18 cellular contexts compared by ENCODE assay signal in the genomic region with DNA sequence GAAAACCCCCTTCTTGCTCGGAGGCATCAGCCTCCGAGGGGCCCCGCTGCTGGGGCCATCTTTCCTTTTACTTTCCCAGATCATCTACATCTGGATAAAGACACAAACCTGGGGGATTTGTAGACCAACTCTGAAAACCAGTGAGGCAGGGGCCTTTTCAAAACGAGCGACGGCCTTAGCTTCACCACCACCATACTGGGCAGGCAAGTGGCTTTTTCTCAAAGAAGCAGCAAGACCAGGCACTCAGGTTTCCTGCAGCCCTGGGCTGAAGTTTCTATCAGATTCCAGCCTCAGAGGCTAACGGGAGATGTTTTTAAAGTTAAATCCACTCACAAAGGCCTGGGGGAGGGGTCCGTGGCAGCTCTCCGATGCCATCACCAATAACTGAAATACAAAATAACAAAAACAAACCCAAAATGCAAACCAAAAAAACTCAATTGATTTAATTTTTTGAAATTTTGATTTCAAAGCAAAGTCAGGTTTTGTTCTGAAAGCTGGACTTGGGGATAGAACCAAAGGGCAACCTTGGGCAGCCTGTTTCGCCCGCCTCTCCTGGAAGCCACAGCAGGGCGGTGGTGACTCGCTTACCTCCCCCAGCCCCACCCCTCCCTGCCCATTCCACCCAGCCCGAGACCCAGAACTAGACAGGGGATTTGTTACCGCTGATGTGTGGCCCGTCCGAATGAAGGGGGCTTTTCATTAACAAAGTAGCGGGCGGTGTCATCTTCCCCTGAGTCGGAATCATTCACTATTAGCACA. TPM values are rescaled to one million over a fixed set of nuclear protein-coding genes. Genes with fewer than 3 reads are reported as not detected.
DNase-seq lines count a peak whose midpoint lies in the region; ATAC-seq and TF ChIP-seq lines count a peak whose summit lies in the region.
"Had no signal": no experiment of that assay in that cellular context is flagged by ENCODE, and none has a peak within 500 bp of the region (broad histone marks: within the 10 kb centered on the region; RNA-seq: fewer than 3 reads in every experiment).

No MANE protein-coding gene starts in this region.

- H3K27ac ChIP-seq in layer of hippocampus (ENCODE audit: low read depth, low read length), result peak overlapping the region; percentile 12
- H3K27ac ChIP-seq: BLaER1 treated with 17β-estradiol and CSF1 and Interleukin-3, amounts not matched to agents 10 nM and 100 nM; RWPE1 had no signal

- H3K27me3 Mint-ChIP-seq in nephron progenitor cell (ENCODE audit: low read depth, poor library complexity), result peaks cover 10% of the 10 kb centered on the region
- H3K27me3 Mint-ChIP-seq in T-helper 2 cell treated with Interferon-gamma antibody and Interleukin-4, amounts not matched to agents 5 μg/mL and 100 μg/mL, for 36 hours (ENCODE audit: low read depth), result peaks cover 2% of the 10 kb centered on the region
- peaks cover 10% of the 10 kb centered on the region for H3K27me3 Mint-ChIP-seq in activated T-cell treated with anti-CD3 and anti-CD28 coated beads, Interleukin-2, amount 50 U/mL, for 72 hours (ENCODE audit: low read depth)

- DNase-seq in ELF-1 (ENCODE audit: low read depth, low spot score), result peak; percentile 22
- no peak for DNase-seq in epithelial cell of proximal tubule (ENCODE audit: low read depth)
- no peak for DNase-seq in nephron progenitor cell
- no peak for DNase-seq in T-helper 2 cell treated with Interferon-gamma antibody and Interleukin-4, amounts not matched to agents 5 μg/mL and 100 μg/mL, for 36 hours (ENCODE audit: low spot score)
- no peak for DNase-seq in activated T-cell treated with anti-CD3 and anti-CD28 coated beads, Interleukin-2, amount 50 U/mL, for 72 hours
- DNase-seq in NAMALWA (ENCODE audit: low spot score), result no peak
- no peak for DNase-seq in DMS153 treated with DMSO at 0.1 percent for 48 hours (lab: John Stamatoyannopoulos, UW; ENCODE audit: unreplicated experiment)
- DNase-seq: 8988T; HCEC 1CT; NCI-H1092; NCI-H1694; NCI-H69; NK-92 treated with Interleukin-12 subunit alpha and Interleukin-12 subunit beta, amount 100 ng/mL, for 24 hours; OCI-M1 had no signal

- no peak for TF ChIP-seq CTCF in epithelial cell of proximal tubule (conservative IDR thresholded peaks at IDR 0.05; ENCODE audit: low read depth, low read length)
- TF ChIP-seq CTCF in nephron progenitor cell (IDR thresholded peaks at IDR 0.05), result no peak

- H3K27me3 ChIP-seq in layer of hippocampus (ENCODE audit: control insufficient read depth, insufficient read depth, low read length), result no peaks in the 10 kb centered on the region
- H3K27me3 ChIP-seq: BLaER1 treated with 17β-estradiol and CSF1 and Interleukin-3, amounts not matched to agents 10 nM and 100 nM had no signal

- ATAC-seq in activated T-cell treated with anti-CD3 and anti-CD28 coated beads, Interleukin-2, amount 50 U/mL, for 72 hours (replicated peaks in 1 of 2), result no peak
- ATAC-seq: K562 had no signal

- peaks cover 23% of the 10 kb centered on the region for H3K9me3 Mint-ChIP-seq in nephron progenitor cell
- no peaks in the 10 kb centered on the region for H3K9me3 Mint-ChIP-seq in T-helper 2 cell treated with Interferon-gamma antibody and Interleukin-4, amounts not matched to agents 5 μg/mL and 100 μg/mL, for 36 hours
- no peaks in the 10 kb centered on the region for H3K9me3 Mint-ChIP-seq in activated T-cell treated with anti-CD3 and anti-CD28 coated beads, Interleukin-2, amount 50 U/mL, for 72 hours

- no peak overlapping the region for H3K27ac Mint-ChIP-seq in nephron progenitor cell
- no peak overlapping the region for H3K27ac Mint-ChIP-seq in T-helper 2 cell treated with Interferon-gamma antibody and Interleukin-4, amounts not matched to agents 5 μg/mL and 100 μg/mL, for 36 hours
- H3K27ac Mint-ChIP-seq in activated T-cell treated with anti-CD3 and anti-CD28 coated beads, Interleukin-2, amount 50 U/mL, for 72 hours, result no peak overlapping the region

- peaks cover 47% of the 10 kb centered on the region for H3K4me1 Mint-ChIP-seq in nephron progenitor cell
- no peaks in the 10 kb centered on the region for H3K4me1 Mint-ChIP-seq in T-helper 2 cell treated with Interferon-gamma antibody and Interleukin-4, amounts not matched to agents 5 μg/mL and 100 μg/mL, for 36 hours (ENCODE audit: low read depth)
- no peaks in the 10 kb centered on the region for H3K4me1 Mint-ChIP-seq in activated T-cell treated with anti-CD3 and anti-CD28 coated beads, Interleukin-2, amount 50 U/mL, for 72 hours (ENCODE audit: low read depth)

- H3K4me3 Mint-ChIP-seq in nephron progenitor cell, result peak overlapping the region; percentile 18
- H3K4me3 Mint-ChIP-seq in T-helper 2 cell treated with Interferon-gamma antibody and Interleukin-4, amounts not matched to agents 5 μg/mL and 100 μg/mL, for 36 hours, result no peak overlapping the region
- no peak overlapping the region for H3K4me3 Mint-ChIP-seq in activated T-cell treated with anti-CD3 and anti-CD28 coated beads, Interleukin-2, amount 50 U/mL, for 72 hours

- H3K4me3 ChIP-seq in epithelial cell of proximal tubule (ENCODE audit: low read depth, low read length), result peak overlapping the region; percentile 24
- H3K4me3 ChIP-seq: BLaER1 treated with 17β-estradiol and CSF1 and Interleukin-3, amounts not matched to agents 10 nM and 100 nM; K562 had no signal

- peaks cover 20% of the 10 kb centered on the region for H3K36me3 Mint-ChIP-seq in nephron progenitor cell (ENCODE audit: low read depth)
- H3K36me3 Mint-ChIP-seq in T-helper 2 cell treated with Interferon-gamma antibody and Interleukin-4, amounts not matched to agents 5 μg/mL and 100 μg/mL, for 36 hours (ENCODE audit: low read depth), result no peaks in the 10 kb centered on the region
- H3K36me3 Mint-ChIP-seq in activated T-cell treated with anti-CD3 and anti-CD28 coated beads, Interleukin-2, amount 50 U/mL, for 72 hours (ENCODE audit: insufficient read depth in 2 of 2), result no peaks in the 10 kb centered on the region

RNA-seq across cellular contexts. Expression of a gene that starts 55.8 kb away (rescaled TPM):
- 17.4 and 20.0 TPM in 2 replicates for total RNA-seq in epithelial cell of proximal tubule
- not detected for total RNA-seq in activated T-cell treated with anti-CD3 and anti-CD28 coated beads, Interleukin-2, amount 50 U/mL, for 72 hours
- total RNA-seq: K562 had no signal

Comparison
In these comparisons a context has a peak if more than half of its experiments do, and no peak if none do; other contexts are left out.
1. RNA of a gene that starts 55.8 kb away (total RNA-seq): 17.4 to 20.0 TPM in epithelial cell of proximal tubule; not detected in activated T-cell treated with anti-CD3 and anti-CD28 coated beads, Interleukin-2, amount 50 U/mL, for 72 hours; every median in the first group is over 10 times any median in the second.